ENCODE assay signal across 8 cellular contexts in genomic region chr7:73308074-73308664, GRCh38. TPM values are rescaled to one million over a fixed set of nuclear protein-coding genes. Genes with fewer than 3 reads are reported as not detected.
DNase-seq lines count a peak whose midpoint lies in the region; ATAC-seq and TF ChIP-seq lines count a peak whose summit lies in the region.

No MANE protein-coding gene starts in this region.

- peak overlapping the region; percentile 88 to 96 (median 93) for H3K27ac Mint-ChIP-seq in CD4-positive, alpha-beta memory T cell

- H3K4me1 Mint-ChIP-seq in CD4-positive, alpha-beta memory T cell = peaks cover 17 to 39% (median 29%) of the 10 kb centered on the region in 4 donors

- peak; percentile 35 for ATAC-seq in GM19438 (IDR thresholded peaks at IDR 0.05; ENCODE audit: low read depth, unreplicated experiment)
- ATAC-seq in HG03460 (IDR thresholded peaks at IDR 0.05; ENCODE audit: unreplicated experiment) = peak; percentile 46

- peak overlapping the region; percentile 92 to 99 (median 98) for H3K4me3 Mint-ChIP-seq in CD4-positive, alpha-beta memory T cell

- no peaks in the 10 kb centered on the region for H3K27me3 ChIP-seq in CD4-positive, alpha-beta memory T cell (ENCODE audit: insufficient read depth, low read length)
- H3K27me3 ChIP-seq in ascending aorta = no peaks in the 10 kb centered on the region
- no peaks in the 10 kb centered on the region for H3K27me3 ChIP-seq in kidney epithelial cell (ENCODE audit: control insufficient read depth, insufficient read depth, low read length)

- intact Hi-C loops in CD4-positive, alpha-beta memory T cell (cut with micrococcal nuclease) = no loop called here
- intact Hi-C loops in ascending aorta (cut with DNase I) = no loop called here

- H3K36me3 ChIP-seq in CD4-positive, alpha-beta memory T cell (ENCODE audit: insufficient read depth, low read length) = peaks cover 25% of the 10 kb centered on the region
- H3K36me3 ChIP-seq in ascending aorta (peaks cover 22 to 24% of the 10 kb centered on the region in 2 donors), kidney epithelial cell (ENCODE audit: control insufficient read depth, insufficient read depth, low read length) (no peaks in the 10 kb centered on the region)

- no peaks in the 10 kb centered on the region for H3K9me3 Mint-ChIP-seq in CD4-positive, alpha-beta memory T cell

- H3K9me3 ChIP-seq in CD4-positive, alpha-beta memory T cell (ENCODE audit: control insufficient read depth in 1 of 2, low read length in 2 of 2) = no peaks in the 10 kb centered on the region
- H3K9me3 ChIP-seq in ascending aorta = no peaks in the 10 kb centered on the region

- no peaks in the 10 kb centered on the region for H3K27me3 Mint-ChIP-seq in CD4-positive, alpha-beta memory T cell

- peaks cover 17% of the 10 kb centered on the region for H3K4me1 ChIP-seq in CD4-positive, alpha-beta memory T cell (ENCODE audit: insufficient read depth, low read length)
- peaks cover 0 to 11% of the 10 kb centered on the region in 2 donors for H3K4me1 ChIP-seq in ascending aorta

- CTCF ChIA-PET in CD4-positive, alpha-beta memory T cell (lab: Charles Lee; ENCODE audit: partially characterized antibody) = interaction anchor here (0.8 kb wide), 1 partner anchor 16 kb away, joined by 4 read pairs; no protein-coding TSS in a partner anchor

- H3K27ac ChIP-seq in CD4-positive, alpha-beta memory T cell (ENCODE audit: low read depth, low read length) = peak overlapping the region; percentile 43
- H3K27ac ChIP-seq in ascending aorta (peak overlapping the region; percentile 56 to 69), substantia nigra (ENCODE audit: low read depth, low read length, poor library complexity, severe bottlenecking) (peak overlapping the region; percentile 51)

- peaks cover 28 to 42% of the 10 kb centered on the region in 2 donors for H3K36me3 Mint-ChIP-seq in CD4-positive, alpha-beta memory T cell

- no peak for DNase-seq in CD4-positive, alpha-beta memory T cell
- no peak for DNase-seq in ascending aorta (ENCODE audit: low spot score in 2 of 2)
- DNase-seq in kidney epithelial cell (ENCODE audit: low read depth) = no peak
- DNase-seq in substantia nigra (lab: John Stamatoyannopoulos, UW) = peak in 1 of 49 donors; percentile 45
- DNase-seq in stimulated activated naive CD4-positive, alpha-beta T cell treated with Interleukin-2 at 50 U/mL for 16 hours (lab: John Stamatoyannopoulos, UW) = no peak
- no peak for DNase-seq in EL

- TF ChIP-seq CTCF in ascending aorta (IDR thresholded peaks at IDR 0.05) (no peak), kidney epithelial cell (IDR thresholded peaks at IDR 0.05; ENCODE audit: insufficient read depth, low read length, poor library complexity, severe bottlenecking) (no peak)

- POLR2A ChIA-PET in CD4-positive, alpha-beta memory T cell (lab: Charles Lee; ENCODE audit: partially characterized antibody) = interaction anchor here (0.9 to 1.0 kb wide), 2 partner anchors 478 to 480 kb away, joined by 3 to 4 read pairs; partner anchors contain the start of gene TYW1B

- H3K4me3 ChIP-seq in CD4-positive, alpha-beta memory T cell (ENCODE audit: low read length in 2 of 2) = peak overlapping the region; percentile 65 to 72
- H3K4me3 ChIP-seq in ascending aorta = peak overlapping the region; percentile 67 to 79
- peak overlapping the region; percentile 55 for H3K4me3 ChIP-seq in kidney epithelial cell (ENCODE audit: low read depth, low read length)

RNA-seq across cellular contexts. Expression of gene NSUN5, which starts 0.5 kb away (rescaled TPM):
- 10 to 100 TPM; 54.4 to 62.5 TPM for total RNA-seq in CD4-positive, alpha-beta memory T cell
- 10 to 100 TPM; 39.9 to 47.7 TPM for polyA plus RNA-seq in CD4-positive, alpha-beta memory T cell
- total RNA-seq in ascending aorta = 9.8 TPM
- total RNA-seq in kidney epithelial cell = 63.4 and 69.6 TPM in 2 replicates

RNA-seq across cellular contexts. Expression of gene TRIM50, which starts 19.7 kb away (rescaled TPM):
- total RNA-seq in CD4-positive, alpha-beta memory T cell = not detected
- not detected for polyA plus RNA-seq in CD4-positive, alpha-beta memory T cell
- total RNA-seq in ascending aorta (not detected), kidney epithelial cell (not detected in 2 replicates)

RNA-seq across cellular contexts. Expression of gene FKBP6, which starts 19.8 kb away (rescaled TPM):
- total RNA-seq in CD4-positive, alpha-beta memory T cell = not detected
- polyA plus RNA-seq in CD4-positive, alpha-beta memory T cell = not detected
- total RNA-seq in ascending aorta (not detected), kidney epithelial cell (not detected in 2 replicates)
